8 cellular contexts compared by ENCODE assay signal in genomic region chr5:53779541-53779981, GRCh38.
DNase-seq lines count a peak whose midpoint lies in the region; ATAC-seq and TF ChIP-seq lines count a peak whose summit lies in the region.

No MANE protein-coding gene starts in this region.

- H3K9ac ChIP-seq in GM23248, result no peak overlapping the region

- H2AFZ ChIP-seq in GM23248, result peak overlapping the region; percentile 91

- in situ Hi-C loops in GM23248 (cut with MboI), result no loop called here

- DNase-seq in GM04504 (ENCODE audit: low read depth), result peak; percentile 27
- DNase-seq in GM23248, result peak; percentile 65
- peak; percentile 84 for DNase-seq in RPMI7951 (ENCODE audit: low read depth)
- DNase-seq in iris pigment epithelial cell (ENCODE audit: low read depth), result peak; percentile 77
- no peak for DNase-seq in NCI-H2081 (lab: John Stamatoyannopoulos, UW)
- no peak for DNase-seq in OCI-M2 (lab: John Stamatoyannopoulos, UW; ENCODE audit: unreplicated experiment)
- no peak for DNase-seq in sciatic nerve (ENCODE audit: low spot score)
- no peak for DNase-seq in stomach

- no peaks in the 10 kb centered on the region for H3K9me2 ChIP-seq in GM23248 (ENCODE audit: insufficient read depth)

- H3K4me1 ChIP-seq in GM23248 (ENCODE audit: insufficient read depth) (peaks cover 11% of the 10 kb centered on the region), stomach (peaks cover 0 to 20% (median 3%) of the 10 kb centered on the region in 4 donors)

- H3K79me2 ChIP-seq in GM23248 (ENCODE audit: insufficient read depth), result no peaks in the 10 kb centered on the region

- TF ChIP-seq EP300 in stomach (IDR thresholded peaks at IDR 0.05), result no peak

- H3K4me2 ChIP-seq in GM23248 (ENCODE audit: unreplicated experiment), result peak overlapping the region; percentile 59

- 30 to 31% methylated on average over 4 of the region's 4 CpGs for WGBS in GM23248 (ENCODE audit: low coverage in 1 of 2, low lambda C conversion rate in 2 of 2, missing lambda C conversion rate in 2 of 2), 2 experiments
- 29 to 49% (median 44%) methylated on average over 4 of the region's 4 CpGs for WGBS in stomach, 5 donors

- TF ChIP-seq POLR2A in stomach (IDR thresholded peaks at IDR 0.05), result no peak

- H3K4me3 ChIP-seq in GM23248 (no peak overlapping the region), stomach (no peak overlapping the region)

- H3K27me3 ChIP-seq in GM23248 (replicated peaks; ENCODE audit: insufficient read depth), result no peaks in the 10 kb centered on the region
- H3K27me3 ChIP-seq in stomach, result no peaks in the 10 kb centered on the region

- no peaks in the 10 kb centered on the region for H4K20me1 ChIP-seq in GM23248 (ENCODE audit: insufficient read depth)

- H3K9me3 ChIP-seq in GM23248 (ENCODE audit: low read depth) (no peaks in the 10 kb centered on the region), stomach (no peaks in the 10 kb centered on the region)

- intact Hi-C loops in sciatic nerve (cut with DNase I) (no loop called here), stomach (cut with DNase I; ENCODE audit: low total_unique reads) (no loop called here)

- ATAC-seq in sciatic nerve, result no peak

- H3F3A ChIP-seq in GM23248 (ENCODE audit: insufficient read depth), result no peaks in the 10 kb centered on the region

- TF ChIP-seq CTCF in stomach (IDR thresholded peaks at IDR 0.05), result no peak

- H3K27ac ChIP-seq in GM23248 (peak overlapping the region; percentile 9; the same call in 1 of the 2 replicates), stomach (no peak overlapping the region)

- H3K36me3 ChIP-seq in GM23248 (ENCODE audit: low read depth), result no peaks in the 10 kb centered on the region
- H3K36me3 ChIP-seq in stomach, result no peaks in the 10 kb centered on the region

Comparison
In these comparisons a context has a peak if more than half of its experiments do, and no peak if none do; other contexts are left out.
1. DNase-seq: peak in GM04504 (single experiment), GM23248 (single experiment), RPMI7951 (single experiment) and iris pigment epithelial cell (single experiment); none in NCI-H2081 (0 of 2), OCI-M2 (single experiment), sciatic nerve (single experiment) and stomach (single experiment).